19 cellular contexts compared by ENCODE assay signal in the genomic region with DNA sequence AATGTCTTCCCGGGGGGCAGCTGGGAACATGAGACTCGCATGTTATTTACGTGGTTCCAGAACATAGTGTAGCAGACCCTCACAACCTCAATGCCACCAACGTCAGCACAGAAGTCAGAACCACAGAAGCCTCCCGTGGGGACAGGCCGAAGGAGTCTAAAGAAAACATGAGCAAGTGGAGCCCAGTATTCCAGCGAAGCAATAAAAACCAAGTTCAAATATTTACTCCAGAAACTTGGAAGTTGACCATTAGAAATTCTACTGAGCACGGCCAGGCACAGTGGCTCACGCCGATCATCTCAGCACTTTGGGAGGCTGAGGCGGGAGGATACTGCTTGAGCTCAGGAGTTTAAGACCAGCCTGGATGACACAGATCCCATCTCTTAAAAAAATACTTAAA. TPM values are rescaled to one million over a fixed set of nuclear protein-coding genes. Genes with fewer than 3 reads are reported as not detected.
DNase-seq lines count a peak whose midpoint lies in the region; ATAC-seq, FAIRE-seq and TF ChIP-seq lines count a peak whose summit lies in the region.
"Had no signal": no experiment of that assay in that cellular context is flagged by ENCODE, and none has a peak within 500 bp of the region (broad histone marks: within the 10 kb centered on the region; RNA-seq: fewer than 3 reads in every experiment).

No MANE protein-coding gene starts in this region.

- CTCF ChIA-PET in K562 (lab: Yijun Ruan, JAX; ENCODE audit: low intra/inter-chr PET ratio) (no interaction called here), OCI-LY7 (lab: Charles Lee; ENCODE audit: unreplicated experiment) (no interaction called here)

- DNase-seq in K562 (ENCODE audit: extremely low read depth in 1 of 4, low spot score in 3 of 4) (no peak), OCI-LY7 (ENCODE audit: low spot score) (no peak)
- DNase-seq in activated CD4-positive, alpha-beta T cell treated with anti-CD3 and anti-CD28 coated beads for 1 hour: no peak
- DNase-seq: ACHN; BE2C; CD4-positive, alpha-beta memory T cell; DMS153; DMS79; GDM1; GM23248 had no signal

- no peaks in the 10 kb centered on the region for H3K27me3 ChIP-seq in K562 (ENCODE audit: control insufficient read depth in 2 of 2, insufficient read depth in 2 of 2, low read length in 2 of 2)
- no peaks in the 10 kb centered on the region for H3K27me3 ChIP-seq in rectal smooth muscle tissue (ENCODE audit: control insufficient read depth, insufficient read depth, low read length)
- H3K27me3 ChIP-seq: BE2C had no signal

- H3K4me1 ChIP-seq in K562 (replicated peaks in 1 of 2; ENCODE audit: control insufficient read depth in 2 of 2, insufficient read depth in 2 of 2, low read length in 2 of 2) (peaks cover 4 to 68% of the 10 kb centered on the region in 2 experiments), rectal smooth muscle tissue (ENCODE audit: control insufficient read depth, insufficient read depth, low read length) (no peaks in the 10 kb centered on the region), OCI-LY7 (ENCODE audit: insufficient read depth, low read length, poor library complexity, severe bottlenecking) (no peaks in the 10 kb centered on the region)
- H3K4me1 ChIP-seq: HAP-1 had no signal

- H3K79me2 ChIP-seq in K562 (ENCODE audit: control insufficient read depth, insufficient read depth, low read length) (peaks cover 67% of the 10 kb centered on the region), OCI-LY7 (ENCODE audit: insufficient read depth, low read depth, low read length) (no peaks in the 10 kb centered on the region)

- BruUV-seq in K562 (replicated peaks; lab: Mats Ljungman, UMichigan) (no TSS peak), OCI-LY7 (replicated peaks; lab: Mats Ljungman, UMichigan) (no TSS peak)

- POLR2A ChIA-PET in K562 (lab: Yijun Ruan, JAX): interaction anchor here (0.7 to 1.9 kb wide), 6 partner anchors 10 to 544 kb away, joined by 3 to 9 read pairs (median 3); no protein-coding TSS in a partner anchor
- POLR2A ChIA-PET in OCI-LY7 (lab: Charles Lee): no interaction called here

- intact Hi-C loops in K562 (cut with micrococcal nuclease) (no loop called here), OCI-LY7 (cut with micrococcal nuclease; ENCODE audit: unreplicated experiment) (no loop called here)

- H4K20me1 ChIP-seq in K562 (replicated peaks; ENCODE audit: control insufficient read depth, insufficient read depth, low read length) (no peaks in the 10 kb centered on the region; the same call in 1 of the 2 replicates), OCI-LY7 (ENCODE audit: insufficient read depth, low read length) (no peaks in the 10 kb centered on the region)

- TF ChIP-seq RAD21 in K562 (CRISPR knock-in tag; conservative IDR thresholded peaks at IDR 0.05 in 1 of 2, IDR thresholded peaks at IDR 0.05 in 1 of 2): no peak

- H3K27ac ChIP-seq in 22Rv1 (peak overlapping the region; percentile 72), C4-2B (peak overlapping the region; percentile 65), K562 (ENCODE audit: extremely low read depth, low read depth, low read length) (no peak overlapping the region), rectal smooth muscle tissue (ENCODE audit: low read depth, low read length) (peak overlapping the region; percentile 30), OCI-LY7 (ENCODE audit: low read depth, low read length, poor library complexity, severe bottlenecking) (no peak overlapping the region)
- H3K27ac ChIP-seq: GM23248, HL-60 had no signal

- H3K9me2 ChIP-seq in OCI-LY7 (ENCODE audit: insufficient read depth, low read length): no peaks in the 10 kb centered on the region

- no peak overlapping the region for H2AFZ ChIP-seq in K562 (ENCODE audit: low read depth, low read length)
- H2AFZ ChIP-seq in OCI-LY7 (ENCODE audit: low read length): no peak overlapping the region
- H2AFZ ChIP-seq: GM23248 had no signal

- no peaks in the 10 kb centered on the region for H3K9me3 ChIP-seq in K562 (replicated peaks; ENCODE audit: control insufficient read depth, insufficient read depth, low read depth, low read length)
- no peaks in the 10 kb centered on the region for H3K9me3 ChIP-seq in OCI-LY7 (ENCODE audit: low read length)
- H3K9me3 ChIP-seq: BE2C, HAP-1 had no signal

- TF ChIP-seq CTCF in 22Rv1 (IDR thresholded peaks at IDR 0.05) (no peak), C4-2B (conservative IDR thresholded peaks at IDR 0.05) (no peak), K562 (IDR thresholded peaks at IDR 0.05 in 2 of 3, conservative IDR thresholded peaks at IDR 0.05 in 1 of 3; ENCODE audit: insufficient read depth in 2 of 3, low read depth in 1 of 3, low read length in 3 of 3) (no peak), OCI-LY7 (conservative IDR thresholded peaks at IDR 0.05; ENCODE audit: low read length) (no peak)

- no peak for FAIRE-seq in K562 (lab: Jason Lieb, UNC)
- FAIRE-seq: A204.1, GM12892, GM18507 had no signal

- H3K4me3 ChIP-seq in K562 (no peak overlapping the region), rectal smooth muscle tissue (ENCODE audit: low read length) (no peak overlapping the region), OCI-LY7 (ENCODE audit: low read depth, low read length, poor library complexity, severe bottlenecking) (no peak overlapping the region)
- H3K4me3 ChIP-seq: GM23248, HAP-1 had no signal

- in situ Hi-C loops in K562 (cut with MboI): no loop called here

- no peak for TF ChIP-seq POLR2A in K562 (conservative IDR thresholded peaks at IDR 0.05)

- 94% methylated on average over 11 of the region's 11 CpGs for WGBS in K562 (ENCODE audit: insufficient coverage, low coverage, missing lambda C conversion rate)

- ATAC-seq in K562 (no peak), HG03280 (IDR thresholded peaks at IDR 0.05; ENCODE audit: unreplicated experiment) (no peak)

- H3K9ac ChIP-seq in K562 (ENCODE audit: insufficient read depth in 1 of 2, low read depth in 2 of 2, low read length in 2 of 2): no peak overlapping the region
- no peak overlapping the region for H3K9ac ChIP-seq in rectal smooth muscle tissue (ENCODE audit: low read length)
- H3K9ac ChIP-seq: GM23248 had no signal

- no peaks in the 10 kb centered on the region for H3K9me1 ChIP-seq in K562 (ENCODE audit: control insufficient read depth, insufficient read depth, low read length)

- no peak for TF ChIP-seq EP300 in K562 (IDR thresholded peaks at IDR 0.05; ENCODE audit: low read length)

- H3K4me2 ChIP-seq in K562 (ENCODE audit: insufficient read depth, low read length) (no peak overlapping the region), OCI-LY7 (ENCODE audit: low read length) (no peak overlapping the region)

- H3K36me3 ChIP-seq in K562 (ENCODE audit: control insufficient read depth, insufficient read depth, low read length) (peaks cover 71% of the 10 kb centered on the region; the same call in 2 of the 3 replicates), rectal smooth muscle tissue (ENCODE audit: control insufficient read depth, insufficient read depth, low read length) (peaks cover 3% of the 10 kb centered on the region), OCI-LY7 (ENCODE audit: insufficient read depth, low read length) (peaks cover 70% of the 10 kb centered on the region)

RNA-seq across cellular contexts. Expression of gene ATP8B3, which starts 17.9 kb away (rescaled TPM):
- total RNA-seq in K562 (2011; cell fraction: chromatin; rRNA removed; ENCODE audit: low replicate concordance): 40.7 and 89.4 TPM in 2 replicates
- 37.1 and 44.7 TPM in 2 replicates for total RNA-seq in K562 (2011; cell fraction: nucleolus; rRNA removed)
- 35.0 and 38.7 TPM in 2 replicates for total RNA-seq in K562 (2011; cell fraction: nucleoplasm; rRNA removed)
- total RNA-seq in K562 (2014; rRNA removed) (3.2 and 5.0 TPM in 2 replicates), K562 (2014; rRNA removed; fragmentation: Illumina TruSeq; extraction: Trizol) (3.2 and 3.6 TPM in 2 replicates), K562 (2015; rRNA removed; fragmentation: Illumina TruSeq; extraction: Trizol) (3.8 and 4.3 TPM in 2 replicates), K562 (2021) (12.3 and 13.2 TPM in 2 replicates), OCI-LY7 (2022) (19.3 and 21.2 TPM in 2 replicates)
- polyA plus RNA-seq in K562 (2011; rRNA removed) (8.3 and 13.2 TPM in 2 replicates), K562 (2014; fragmentation: Illumina TruSeq; extraction: Trizol) (6.0 and 6.4 TPM in 2 replicates), K562 (2014; fragmentation: Nextera tagmentation; extraction: Ambion mirVana) (1 to 10 TPM; 1.2 to 2.2 TPM), K562 (2014; rRNA removed) (10.1 and 11.9 TPM in 2 replicates)
- polyA plus RNA-seq in K562 (2011; cell fraction: cytosol; rRNA removed): 12.0 and 13.1 TPM in 2 replicates
- 36.1 and 44.4 TPM in 2 replicates for polyA plus RNA-seq in K562 (2011; cell fraction: nucleus; rRNA removed)
- polyA plus RNA-seq in K562 (2012): 5.6 and 7.6 TPM in 2 replicates
- polyA minus RNA-seq in K562 (2011; rRNA and poly(A)+ RNA removed): 9.7 and 10.4 TPM in 2 replicates
- 7.3 and 10.2 TPM in 2 replicates for polyA minus RNA-seq in K562 (2011; cell fraction: cytosol; rRNA and poly(A)+ RNA removed)
- polyA minus RNA-seq in K562 (2011; cell fraction: nucleus; rRNA and poly(A)+ RNA removed): 5.4 and 7.0 TPM in 2 replicates
- 5.9 and 7.4 TPM in 2 replicates for total RNA-seq in OCI-LY7 (2014; rRNA removed; shearing (Covaris generic))

RNA-seq across cellular contexts. Expression of gene REXO1, which starts 18.3 kb away (rescaled TPM):
- 46.7 and 163 TPM in 2 replicates for total RNA-seq in K562 (2011; cell fraction: chromatin; rRNA removed; ENCODE audit: low replicate concordance)
- 112 and 114 TPM in 2 replicates for total RNA-seq in K562 (2011; cell fraction: nucleolus; rRNA removed)
- total RNA-seq in K562 (2011; cell fraction: nucleoplasm; rRNA removed): 55.0 and 57.6 TPM in 2 replicates
- total RNA-seq in K562 (2014; rRNA removed): 15.8 and 21.9 TPM in 2 replicates
- 3.5 and 4.5 TPM in 2 replicates for total RNA-seq in K562 (2014; rRNA removed; fragmentation: Illumina TruSeq; extraction: Trizol)
- total RNA-seq in K562 (2015; rRNA removed; fragmentation: Illumina TruSeq; extraction: Trizol): 15.8 and 20.8 TPM in 2 replicates
- total RNA-seq in K562 (2021): 52.4 and 63.3 TPM in 2 replicates
- 14.6 and 21.5 TPM in 2 replicates for polyA plus RNA-seq in K562 (2011; rRNA removed)
- polyA plus RNA-seq in K562 (2011; cell fraction: cytosol; rRNA removed): 17.4 and 27.3 TPM in 2 replicates
- 56.5 and 100 TPM in 2 replicates for polyA plus RNA-seq in K562 (2011; cell fraction: nucleus; rRNA removed)
- 37.1 and 39.8 TPM in 2 replicates for polyA plus RNA-seq in K562 (2012)
- 16.7 and 40.7 TPM in 2 replicates for polyA plus RNA-seq in K562 (2014; fragmentation: Illumina TruSeq; extraction: Trizol)
- polyA plus RNA-seq in K562 (2014; fragmentation: Nextera tagmentation; extraction: Ambion mirVana): under 1 TPM; 0.04 to 0.29 TPM
- 31.0 and 50.1 TPM in 2 replicates for polyA plus RNA-seq in K562 (2014; rRNA removed)
- polyA minus RNA-seq in K562 (2011; rRNA and poly(A)+ RNA removed): 7.4 and 11.2 TPM in 2 replicates
- 23.8 and 34.7 TPM in 2 replicates for polyA minus RNA-seq in K562 (2011; cell fraction: cytosol; rRNA and poly(A)+ RNA removed)
- polyA minus RNA-seq in K562 (2011; cell fraction: nucleus; rRNA and poly(A)+ RNA removed): 19.5 and 21.3 TPM in 2 replicates
- 13.9 and 24.0 TPM in 2 replicates for total RNA-seq in OCI-LY7 (2014; rRNA removed; shearing (Covaris generic))
- total RNA-seq in OCI-LY7 (2022): 52.8 and 54.9 TPM in 2 replicates

RNA-seq across cellular contexts. Expression of gene KLF16, which starts 33.4 kb away (rescaled TPM):
- 5.8 and 14.0 TPM in 2 replicates for total RNA-seq in K562 (2011; cell fraction: chromatin; rRNA removed; ENCODE audit: low replicate concordance)
- total RNA-seq in K562 (2011; cell fraction: nucleolus; rRNA removed): 11.7 and 16.7 TPM in 2 replicates
- 6.4 and 7.5 TPM in 2 replicates for total RNA-seq in K562 (2011; cell fraction: nucleoplasm; rRNA removed)
- total RNA-seq in K562 (2014; rRNA removed) (15.5 and 22.0 TPM in 2 replicates), K562 (2014; rRNA removed; fragmentation: Illumina TruSeq; extraction: Trizol) (3.4 and 3.8 TPM in 2 replicates), K562 (2015; rRNA removed; fragmentation: Illumina TruSeq; extraction: Trizol) (7.9 and 9.4 TPM in 2 replicates), K562 (2021) (59.1 and 60.4 TPM in 2 replicates), OCI-LY7 (2022) (39.1 and 44.4 TPM in 2 replicates)
- polyA plus RNA-seq in K562 (2011; rRNA removed) (3.7 and 4.8 TPM in 2 replicates), K562 (2014; fragmentation: Illumina TruSeq; extraction: Trizol) (6.8 and 13.1 TPM in 2 replicates), K562 (2014; fragmentation: Nextera tagmentation; extraction: Ambion mirVana) (under 1 TPM; 0.04 to 0.10 TPM), K562 (2014; rRNA removed) (15.4 and 27.5 TPM in 2 replicates)
- polyA plus RNA-seq in K562 (2011; cell fraction: cytosol; rRNA removed): 7.1 and 44.8 TPM in 2 replicates
- polyA plus RNA-seq in K562 (2011; cell fraction: nucleus; rRNA removed): 14.2 and 29.1 TPM in 2 replicates
- 20.8 and 23.7 TPM in 2 replicates for polyA plus RNA-seq in K562 (2012)
- polyA minus RNA-seq in K562 (2011; rRNA and poly(A)+ RNA removed): 1.0 and 1.3 TPM in 2 replicates
- polyA minus RNA-seq in K562 (2011; cell fraction: cytosol; rRNA and poly(A)+ RNA removed): 15.0 and 25.4 TPM in 2 replicates
- 5.8 and 6.6 TPM in 2 replicates for polyA minus RNA-seq in K562 (2011; cell fraction: nucleus; rRNA and poly(A)+ RNA removed)
- 9.4 and 9.6 TPM in 2 replicates for total RNA-seq in OCI-LY7 (2014; rRNA removed; shearing (Covaris generic))

RNA-seq across cellular contexts. Expression of gene ABHD17A, which starts 55.3 kb away (rescaled TPM):
- 29.4 and 87.9 TPM in 2 replicates for total RNA-seq in K562 (2011; cell fraction: chromatin; rRNA removed; ENCODE audit: low replicate concordance)
- total RNA-seq in K562 (2011; cell fraction: nucleolus; rRNA removed): 61.7 and 67.8 TPM in 2 replicates
- 40.1 and 45.4 TPM in 2 replicates for total RNA-seq in K562 (2011; cell fraction: nucleoplasm; rRNA removed)
- total RNA-seq in K562 (2014; rRNA removed) (135 and 157 TPM in 2 replicates), K562 (2014; rRNA removed; fragmentation: Illumina TruSeq; extraction: Trizol) (0.93 and 1.5 TPM in 2 replicates), K562 (2015; rRNA removed; fragmentation: Illumina TruSeq; extraction: Trizol) (18.9 and 26.5 TPM in 2 replicates), K562 (2021) (84.2 and 87.7 TPM in 2 replicates), OCI-LY7 (2022) (64.2 and 71.3 TPM in 2 replicates)
- polyA plus RNA-seq in K562 (2011; rRNA removed) (24.6 and 45.3 TPM in 2 replicates), K562 (2014; fragmentation: Illumina TruSeq; extraction: Trizol) (3.6 and 16.9 TPM in 2 replicates), K562 (2014; fragmentation: Nextera tagmentation; extraction: Ambion mirVana) (under 1 TPM in 1 of 2 experiments, not detected in 1; 0.04 TPM), K562 (2014; rRNA removed) (95.1 and 99.0 TPM in 2 replicates)
- 54.2 and 174 TPM in 2 replicates for polyA plus RNA-seq in K562 (2011; cell fraction: cytosol; rRNA removed)
- polyA plus RNA-seq in K562 (2011; cell fraction: nucleus; rRNA removed): 117 and 184 TPM in 2 replicates
- polyA plus RNA-seq in K562 (2012): 47.5 and 74.5 TPM in 2 replicates
- polyA minus RNA-seq in K562 (2011; rRNA and poly(A)+ RNA removed): 6.9 and 11.0 TPM in 2 replicates
- 26.1 and 39.4 TPM in 2 replicates for polyA minus RNA-seq in K562 (2011; cell fraction: cytosol; rRNA and poly(A)+ RNA removed)
- 15.3 and 15.8 TPM in 2 replicates for polyA minus RNA-seq in K562 (2011; cell fraction: nucleus; rRNA and poly(A)+ RNA removed)
- 98.7 and 130 TPM in 2 replicates for total RNA-seq in OCI-LY7 (2014; rRNA removed; shearing (Covaris generic))

Comparison
In these comparisons a context has a peak if more than half of its experiments do, and no peak if none do; other contexts are left out.
1. H3K27ac ChIP-seq: peak in 22Rv1 (single experiment), C4-2B (single experiment) and rectal smooth muscle tissue (single experiment); none in K562 (single experiment) and OCI-LY7 (single experiment).